Comparison of ENCODE assay signal across 8 cellular contexts in the genomic region with DNA sequence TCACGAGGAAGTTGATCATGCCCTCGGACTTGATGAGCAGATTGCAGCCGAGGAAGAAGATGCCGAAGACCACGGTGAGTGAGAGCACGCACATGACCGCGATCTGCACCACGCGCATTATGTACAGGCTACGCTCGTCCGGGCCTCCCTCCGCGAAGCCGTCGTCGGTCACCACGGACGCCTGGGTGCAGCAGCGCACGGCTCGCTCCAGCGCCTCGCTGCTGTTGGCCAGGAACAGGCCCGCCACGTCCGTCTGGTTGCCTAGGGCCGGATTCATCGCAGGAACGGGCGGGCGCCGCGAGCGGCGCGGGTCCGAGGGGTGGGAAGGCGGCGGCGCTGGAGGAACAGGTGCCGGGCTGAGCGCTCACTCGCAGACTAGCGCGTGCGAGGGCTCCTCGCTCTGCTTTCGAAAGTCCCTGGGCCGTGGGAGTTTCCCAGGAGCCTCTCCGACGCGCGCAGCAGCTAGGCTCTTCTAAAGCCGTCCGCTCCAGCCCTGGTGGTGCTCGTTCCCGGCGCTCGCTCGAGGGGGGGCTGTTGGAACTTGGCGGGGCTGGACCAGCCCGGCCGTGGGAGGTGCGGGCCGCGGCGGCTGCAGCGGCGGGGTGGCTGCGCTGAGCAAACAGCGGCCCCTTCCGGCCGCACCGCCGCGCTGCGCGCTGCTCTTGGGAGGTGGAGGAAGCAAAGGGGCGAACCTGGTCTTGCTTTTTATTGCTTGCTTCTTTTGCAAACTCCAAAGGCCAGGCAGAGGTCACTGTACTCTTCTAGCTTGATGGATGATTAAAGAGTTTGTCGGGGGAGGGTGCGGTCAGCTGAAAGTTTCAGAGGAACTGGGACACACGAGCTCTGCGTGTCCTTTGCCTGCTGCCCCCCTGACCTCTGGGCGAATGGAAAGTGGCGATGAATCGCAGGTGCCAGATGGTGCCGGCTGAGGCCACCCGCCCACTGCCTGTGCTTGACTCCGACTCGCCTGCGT. TPM values are rescaled to one million over a fixed set of nuclear protein-coding genes. Genes with fewer than 3 reads are reported as not detected.
DNase-seq lines count a peak whose midpoint lies in the region; ATAC-seq and TF ChIP-seq lines count a peak whose summit lies in the region.

A gene (minus strand): TSS at position 474 of the 973 bp plus-strand sequence. CDS start 197 bp downstream, at position 277.

- H3K9me3 Mint-ChIP-seq in IgD-negative memory B cell (no peaks in the 10 kb centered on the region), progenitor cell of endocrine pancreas (ENCODE audit: low read depth) (no peaks in the 10 kb centered on the region)

- H3K27ac Mint-ChIP-seq in IgD-negative memory B cell: peak within 1 kb of the TSS in 2 of 3 donors; percentile 22 to 29
- H3K27ac Mint-ChIP-seq in progenitor cell of endocrine pancreas: peak within 1 kb of the TSS; percentile 93

- H3K27me3 Mint-ChIP-seq in IgD-negative memory B cell (peaks cover 47% of the 10 kb centered on the region), progenitor cell of endocrine pancreas (peaks cover 43% of the 10 kb centered on the region)

- TF ChIP-seq CTCF in adrenal gland (IDR thresholded peaks at IDR 0.05) (peak; percentile 50 to 96 (median 78)), right atrium auricular region (IDR thresholded peaks at IDR 0.05) (peak; percentile 70 to 97), progenitor cell of endocrine pancreas (IDR thresholded peaks at IDR 0.05; ENCODE audit: unreplicated experiment) (peak; percentile 99), vagina (IDR thresholded peaks at IDR 0.05) (peak in 2 of 3 experiments; percentile 61 to 91)

- H3K27ac ChIP-seq in adrenal gland (peak within 1 kb of the TSS in 3 of 5 donors; percentile 69 to 87 (median 82)), right atrium auricular region (no peak within 1 kb of the TSS), vagina (peak within 1 kb of the TSS; percentile 11)

- intact Hi-C loops in adrenal gland (cut with DNase I): loop anchor here in 1 of 2 donors (10.0 kb wide), 1 partner anchor 314 kb away; no protein-coding TSS in a partner anchor
- intact Hi-C loops in vagina (cut with DNase I): no loop called here

- peak; percentile 49 to 74 for TF ChIP-seq POLR2A in adrenal gland (IDR thresholded peaks at IDR 0.05)
- TF ChIP-seq POLR2A in vagina (IDR thresholded peaks at IDR 0.05): no peak

- 0 to 2% (median 1%) methylated on average over 20 to 93 of the region's 93 CpGs for WGBS in adrenal gland, 4 donors

- H3K36me3 Mint-ChIP-seq in IgD-negative memory B cell: no peaks in the 10 kb centered on the region
- no peaks in the 10 kb centered on the region for H3K36me3 Mint-ChIP-seq in progenitor cell of endocrine pancreas (ENCODE audit: insufficient read depth)

- peak within 1 kb of the TSS; percentile 9 to 74 (median 33) for H3K4me3 ChIP-seq in adrenal gland
- peak within 1 kb of the TSS; percentile 37 to 54 for H3K4me3 ChIP-seq in right atrium auricular region
- H3K4me3 ChIP-seq in vagina: peak within 1 kb of the TSS; percentile 51 to 66

- H3K9me3 ChIP-seq in adrenal gland (replicated peaks in 1 of 3) (no peaks in the 10 kb centered on the region), right atrium auricular region (no peaks in the 10 kb centered on the region), vagina (no peaks in the 10 kb centered on the region)

- H3K4me3 Mint-ChIP-seq in IgD-negative memory B cell (peak within 1 kb of the TSS; percentile 41 to 87 (median 58)), progenitor cell of endocrine pancreas (ENCODE audit: low read depth) (peak within 1 kb of the TSS; percentile 82)

- H3K4me1 ChIP-seq in adrenal gland (replicated peaks in 1 of 2) (peaks cover 0 to 31% of the 10 kb centered on the region in 2 donors), right atrium auricular region (peaks cover 0 to 25% of the 10 kb centered on the region in 2 donors), vagina (peaks cover 27% of the 10 kb centered on the region)

- no peaks in the 10 kb centered on the region for H3K36me3 ChIP-seq in adrenal gland (replicated peaks in 1 of 2)
- H3K36me3 ChIP-seq in right atrium auricular region: no peaks in the 10 kb centered on the region
- H3K36me3 ChIP-seq in vagina: no peaks in the 10 kb centered on the region

- DNase-seq in DMS53 (lab: John Stamatoyannopoulos, UW): peak; percentile 88
- peak; percentile 90 for DNase-seq in SK-N-DZ (ENCODE audit: low spot score)
- DNase-seq in adrenal gland: peak; percentile 86 to 93 (median 90)
- no peak for DNase-seq in right atrium auricular region (ENCODE audit: low spot score)
- peak; percentile 84 for DNase-seq in progenitor cell of endocrine pancreas (ENCODE audit: low spot score, unreplicated experiment)
- DNase-seq in vagina (ENCODE audit: extremely low spot score in 2 of 2): peak in 1 of 2 donors; percentile 94

- peaks cover 6 to 10% (median 6%) of the 10 kb centered on the region in 3 donors for H3K4me1 Mint-ChIP-seq in IgD-negative memory B cell
- peaks cover 20% of the 10 kb centered on the region for H3K4me1 Mint-ChIP-seq in progenitor cell of endocrine pancreas (ENCODE audit: low read depth)

- ATAC-seq in GM21529 (IDR thresholded peaks at IDR 0.05; ENCODE audit: unreplicated experiment): peak; percentile 94

- H3K27me3 ChIP-seq in adrenal gland (no peaks in the 10 kb centered on the region), right atrium auricular region (peaks cover 4 to 23% of the 10 kb centered on the region in 2 donors), vagina (no peaks in the 10 kb centered on the region)

RNA-seq across cellular contexts. Expression of the gene that starts here (rescaled TPM):
- polyA plus RNA-seq in IgD-negative memory B cell (not detected), adrenal gland (1 to 10 TPM; 1.4 to 8.1 (median 5.0) TPM)
- 60.4 and 62.6 TPM in 2 replicates for polyA plus RNA-seq in SK-N-DZ (2014; cell fraction: cytosol; rRNA removed)
- polyA plus RNA-seq in SK-N-DZ (2014; cell fraction: nucleus; rRNA removed): 28.3 and 34.7 TPM in 2 replicates
- total RNA-seq in adrenal gland (10 to 100 TPM in 7 of 8 donors, 1 to 10 TPM in 1; 8.2 to 38.8 (median 14.3) TPM), right atrium auricular region (1 to 10 TPM; 1.1 to 2.8 TPM), progenitor cell of endocrine pancreas (2.4 and 3.1 TPM in 2 replicates), vagina (2.9 TPM)

Comparison
In these comparisons a context has a peak if more than half of its experiments do, and no peak if none do; other contexts are left out.
1. H3K27ac ChIP-seq: peak in adrenal gland (3 of 5) and vagina (single experiment); none in right atrium auricular region (0 of 2).
2. POLR2A ChIP-seq: peak in adrenal gland (2 of 2); none in vagina (0 of 2).
3. Peak in every context shown above with its lines, with median percentiles within 50 percentile points of each other: H3K4me3 ChIP-seq and CTCF ChIP-seq.